Comparison of ENCODE assay signal across 13 cellular contexts in the genomic region with DNA sequence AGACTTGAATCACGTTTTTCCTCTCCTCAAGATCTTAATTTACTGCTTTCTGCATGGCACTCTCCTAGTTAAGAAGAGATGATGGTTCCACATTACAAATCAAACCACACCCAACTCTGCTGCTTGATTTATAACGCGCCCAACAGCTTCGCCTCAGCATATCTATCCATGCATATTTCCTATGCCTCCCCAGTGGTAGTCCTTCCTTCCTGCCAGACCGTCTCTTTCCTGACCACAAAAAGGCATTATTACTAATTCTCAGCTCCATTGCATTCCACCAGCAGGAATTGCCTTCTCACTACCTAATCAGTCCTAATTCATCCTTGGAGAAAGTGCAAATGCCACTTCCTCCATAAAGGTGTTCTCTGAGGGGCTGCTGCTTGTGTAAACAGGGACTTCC.
DNase-seq lines count a peak whose midpoint lies in the region; ATAC-seq, FAIRE-seq and TF ChIP-seq lines count a peak whose summit lies in the region.
"Had no signal": no experiment of that assay in that cellular context is flagged by ENCODE, and none has a peak within 500 bp of the region (broad histone marks: within the 10 kb centered on the region; RNA-seq: fewer than 3 reads in every experiment).

No MANE protein-coding gene starts in this region.

- POLR2A ChIA-PET in AG04449 (lab: Yijun Ruan, JAX), result no interaction called here

- DNase-seq in AG04449 (ENCODE audit: low read depth, low spot score) (no peak), GM18507 (ENCODE audit: extremely low spot score, insufficient read length, low read depth) (no peak), RPMI7951 (ENCODE audit: low read depth) (peak; percentile 73), epithelial cell of prostate (ENCODE audit: low read depth, low spot score) (no peak), NK-92 (lab: John Stamatoyannopoulos, UW; ENCODE audit: unreplicated experiment) (no peak)
- DNase-seq: activated naive CD4-positive, alpha-beta T cell treated with anti-CD3 and anti-CD28 coated beads, Interleukin-2, amount 50 U/mL, for 16 hours; Calu3; NCI-H748 treated with DMSO at 0.1 percent for 48 hours; WERI-Rb-1 had no signal

- no peak for TF ChIP-seq CTCF in AG04449 (IDR thresholded peaks at IDR 0.05; ENCODE audit: insufficient read depth, low read length, missing control alignments)

- ATAC-seq in HG03108 (IDR thresholded peaks at IDR 0.05; ENCODE audit: unreplicated experiment), result no peak
- ATAC-seq in HG02884 (IDR thresholded peaks at IDR 0.05; ENCODE audit: unreplicated experiment), result no peak
- no peak for ATAC-seq in HG03280 (IDR thresholded peaks at IDR 0.05; ENCODE audit: unreplicated experiment)

- peak; percentile 63 for FAIRE-seq in GM18507 (lab: Jason Lieb, UNC)

- H3K4me3 ChIP-seq in AG04449 (ENCODE audit: low read depth, low read length), result peak overlapping the region; percentile 23; the same call in 1 of the 2 replicates
- H3K4me3 ChIP-seq: lung had no signal

- peak overlapping the region; percentile 8 for H3K27ac ChIP-seq in epithelial cell of prostate
- H3K27ac ChIP-seq: WERI-Rb-1 had no signal

- CTCF ChIA-PET in AG04449 (lab: Yijun Ruan, JAX), result interaction anchor here (1.1 kb wide), 1 partner anchor 222 kb away, joined by 3 read pairs; no protein-coding TSS in a partner anchor
